ENCODE assay signal across 14 cellular contexts in the genomic region with DNA sequence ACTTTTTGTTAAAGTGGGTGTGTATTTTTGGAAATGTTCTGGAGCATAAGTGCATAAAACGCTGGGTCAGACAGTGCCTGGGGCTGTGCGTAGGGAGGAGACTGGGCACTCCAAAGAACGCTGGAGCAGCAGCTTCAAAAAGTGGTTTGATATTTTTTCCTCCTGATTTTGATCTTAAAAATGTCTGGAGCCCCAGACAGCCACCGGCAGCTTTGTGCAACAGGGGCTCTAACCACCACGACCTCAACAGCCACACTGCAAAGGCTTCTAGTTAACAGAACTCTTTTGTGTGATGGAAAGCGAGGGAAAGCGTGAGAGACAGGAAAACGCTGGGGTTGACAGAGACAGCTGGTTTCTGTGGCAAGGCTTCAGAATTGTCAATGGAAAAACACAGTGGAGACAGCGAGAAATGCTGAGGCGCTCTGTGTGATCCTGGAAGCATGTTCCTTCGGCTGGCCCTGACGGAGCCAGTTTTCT.
DNase-seq lines count a peak whose midpoint lies in the region.
"Had no signal": no experiment of that assay in that cellular context is flagged by ENCODE, and none has a peak within 500 bp of the region (broad histone marks: within the 10 kb centered on the region; RNA-seq: fewer than 3 reads in every experiment).

No MANE protein-coding gene starts in this region.

- no peak overlapping the region for H3K4me3 ChIP-seq in GM23248
- H3K4me3 ChIP-seq: PC-9 had no signal

- H3K36me3 ChIP-seq in GM23248 (ENCODE audit: low read depth) = no peaks in the 10 kb centered on the region

- H3K9me2 ChIP-seq in GM23248 (ENCODE audit: insufficient read depth) = no peaks in the 10 kb centered on the region

- no peak overlapping the region for H3K4me2 ChIP-seq in GM23248 (ENCODE audit: unreplicated experiment)
- H3K4me2 ChIP-seq: PC-9 had no signal

- no peak overlapping the region for H3K27ac ChIP-seq in GM23248
- H3K27ac ChIP-seq: C4-2B, PC-9 had no signal

- no peaks in the 10 kb centered on the region for H4K20me1 ChIP-seq in GM23248 (ENCODE audit: insufficient read depth)

- 28 to 30% methylated on average over 12 of the region's 12 CpGs for WGBS in GM23248 (ENCODE audit: low coverage in 1 of 2, low lambda C conversion rate in 2 of 2, missing lambda C conversion rate in 2 of 2), 2 experiments

- peaks cover 14% of the 10 kb centered on the region; the same call in 1 of the 2 replicates for H3K27me3 ChIP-seq in GM23248 (replicated peaks; ENCODE audit: insufficient read depth)

- in situ Hi-C loops in GM23248 (cut with MboI) = loop anchor here (25.0 kb wide), 1 partner anchor 217 kb away; no protein-coding TSS in a partner anchor

- H2AFZ ChIP-seq in GM23248 = no peak overlapping the region
- H2AFZ ChIP-seq: PC-9 had no signal

- no peak overlapping the region for H3K9ac ChIP-seq in GM23248

- no peaks in the 10 kb centered on the region for H3K4me1 ChIP-seq in GM23248 (ENCODE audit: insufficient read depth)

- peak; percentile 71 for DNase-seq in RPMI7951 (ENCODE audit: low read depth)
- DNase-seq in epidermal melanocyte (ENCODE audit: insufficient read length, low spot score) = peak; percentile 81
- DNase-seq in medulla oblongata (ENCODE audit: extremely low spot score) = peak; percentile 37
- DNase-seq in superior temporal gyrus (ENCODE audit: extremely low spot score) = peak; percentile 77
- no peak for DNase-seq in kidney tubule cell (ENCODE audit: low spot score)
- no peak for DNase-seq in HCEC 1CT
- no peak for DNase-seq in GM23248
- DNase-seq: activated naive CD4-positive, alpha-beta T cell treated with anti-CD3 and anti-CD28 coated beads, Interleukin-2, amount 50 U/mL, for 16 hours; central memory CD4-positive, alpha-beta T cell; NCI-H2029 treated with DMSO at 0.1 percent for 48 hours; NCI-H524 treated with DMSO at 0.1 percent for 48 hours; PC-9; T-helper 2 cell had no signal

- no peaks in the 10 kb centered on the region for H3F3A ChIP-seq in GM23248 (ENCODE audit: insufficient read depth)

- no peaks in the 10 kb centered on the region for H3K9me3 ChIP-seq in GM23248 (ENCODE audit: low read depth)

- no peaks in the 10 kb centered on the region for H3K79me2 ChIP-seq in GM23248 (ENCODE audit: insufficient read depth)

Comparison
In these comparisons a context has a peak if more than half of its experiments do, and no peak if none do; other contexts are left out.
1. DNase-seq: peak in RPMI7951 (single experiment), epidermal melanocyte (single experiment), medulla oblongata (single experiment) and superior temporal gyrus (single experiment); none in kidney tubule cell (single experiment), HCEC 1CT (single experiment) and GM23248 (single experiment).